Comparison of ENCODE assay signal across 8 cellular contexts in the genomic region with DNA sequence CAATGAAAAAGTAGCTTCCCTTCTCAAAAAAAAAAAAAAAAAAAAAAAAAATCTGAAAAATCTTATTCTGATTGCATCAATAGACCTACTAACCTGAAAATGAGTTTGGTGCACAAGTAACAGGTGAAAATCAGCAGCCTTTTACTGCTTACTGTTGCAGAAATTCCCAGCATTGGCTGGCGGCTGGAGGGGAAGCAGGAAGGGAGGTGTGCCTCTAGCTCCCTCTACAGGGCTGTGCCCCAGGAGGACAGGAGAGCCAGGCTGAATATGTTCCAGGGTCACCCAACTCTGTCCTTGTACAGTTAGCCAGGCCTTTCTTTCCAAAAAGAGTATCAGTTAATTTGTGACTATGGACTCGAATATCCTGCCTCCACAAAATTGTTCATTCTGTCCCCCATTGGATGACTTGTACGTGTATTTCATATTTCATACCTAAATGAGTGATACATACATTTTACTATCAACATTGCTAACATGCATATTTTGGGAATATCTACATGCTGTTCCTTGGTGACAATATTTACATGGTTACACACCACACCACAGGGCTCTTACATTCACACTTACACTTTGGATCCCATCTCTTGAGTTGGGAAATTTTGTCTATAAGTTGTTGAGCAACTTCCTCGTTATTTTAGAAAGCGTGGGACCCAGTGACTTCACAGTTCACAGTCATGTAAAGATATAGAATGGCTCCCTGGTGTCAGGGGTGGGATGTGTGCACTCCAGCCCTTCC.
DNase-seq lines count a peak whose midpoint lies in the region; ATAC-seq and TF ChIP-seq lines count a peak whose summit lies in the region.

No MANE protein-coding gene starts in this region.

- no peaks in the 10 kb centered on the region for H3K9me3 ChIP-seq in AG04450 (ENCODE audit: control insufficient read depth, insufficient read depth, low read length)

- H3K27ac ChIP-seq in AG04450 (ENCODE audit: low read depth, low read length): no peak overlapping the region

- H3K4me3 ChIP-seq in AG04450 (ENCODE audit: low read depth, low read length) (no peak overlapping the region), lower leg skin (ENCODE audit: low read depth, poor library complexity, severe bottlenecking) (no peak overlapping the region)

- no peak for TF ChIP-seq POLR2A in lower leg skin (IDR thresholded peaks at IDR 0.05)

- ATAC-seq in GM18502 (IDR thresholded peaks at IDR 0.05; ENCODE audit: poor library complexity, unreplicated experiment) (peak; percentile 69), GM19397 (IDR thresholded peaks at IDR 0.05; ENCODE audit: unreplicated experiment) (no peak)

- POLR2A ChIA-PET in AG04450 (lab: Yijun Ruan, JAX): interaction anchor here (0.7 to 1.9 kb wide), 2 partner anchors 118 to 126 kb away, joined by 4 to 15 read pairs; a partner anchor contains a TSS

- peak; percentile 96 for TF ChIP-seq CTCF in AG04450 (IDR thresholded peaks at IDR 0.05; ENCODE audit: low read depth, low read length)
- peak in 1 of 3 donors; percentile 43 for TF ChIP-seq CTCF in lower leg skin (IDR thresholded peaks at IDR 0.05)

- CTCF ChIA-PET in AG04450 (lab: Charles Lee): interaction anchor here (0.6 to 5.5 kb wide), 51 partner anchors 9 to 1160 kb away, joined by 3 to 99 read pairs (median 4); a partner anchor contains a TSS

- no peaks in the 10 kb centered on the region for H3K27me3 ChIP-seq in AG04450 (ENCODE audit: control insufficient read depth, insufficient read depth, low read length)

- DNase-seq in AG04450 (ENCODE audit: low read depth, low spot score): no peak
- DNase-seq in NCI-H146 (lab: John Stamatoyannopoulos, UW): peak; percentile 44
- peak; percentile 39 for DNase-seq in activated CD4-positive, CD25-positive, alpha-beta regulatory T cell treated with anti-CD3 and anti-CD28 coated beads, Interleukin-2, amount 50 U/mL, for 72 hours
- DNase-seq in dermis microvascular lymphatic vessel endothelial cell (ENCODE audit: low read depth in 2 of 2): peak; percentile 81 to 82
- DNase-seq in lower leg skin (ENCODE audit: low spot score in 2 of 2): peak; percentile 71 to 94
- peak in 2 of 3 experiments; percentile 17 to 53 for DNase-seq in stimulated activated CD4-positive, alpha-beta T cell treated with anti-CD3 and anti-CD28 coated beads, TNF-alpha, amount 100 ng/mL, for 24 hours (ENCODE audit: low read depth in 3 of 3)

- intact Hi-C loops in lower leg skin (cut with DNase I; ENCODE audit: low total_unique reads): loop anchor here (10.0 kb wide), 1 partner anchor 127 kb away; a partner anchor contains a TSS

- WGBS in lower leg skin, 2 donors: 41 to 46% methylated on average over 5 of the region's 5 CpGs
